ENCODE assay signal across 19 cellular contexts in genomic region chr14:75046275-75046674, GRCh38. TPM values are rescaled to one million over a fixed set of nuclear protein-coding genes. Genes with fewer than 3 reads are reported as not detected.
A peak's percentile ranks its signal among the peaks of the same experiment; 100 is the strongest.
DNase-seq lines count a peak whose midpoint lies in the region; ATAC-seq and TF ChIP-seq lines count a peak whose summit lies in the region.
"Had no signal": no experiment of that assay in that cellular context is flagged by ENCODE, and none has a peak within 500 bp of the region (broad histone marks: within the 10 kb centered on the region; RNA-seq: fewer than 3 reads in every experiment).

No MANE protein-coding gene starts in this region.

- H3K4me1 Mint-ChIP-seq in activated T-cell treated with anti-CD3 and anti-CD28 coated beads, Interleukin-2, amount 50 U/mL, for 72 hours (ENCODE audit: low read depth): peaks cover 66% of the 10 kb centered on the region
- H3K4me1 Mint-ChIP-seq in activated T-helper 17 cell treated with anti-CD3 and anti-CD28 coated beads, Interleukin-2, amount 50 U/mL, for 72 hours: peaks cover 42% of the 10 kb centered on the region

- ATAC-seq in activated T-cell treated with anti-CD3 and anti-CD28 coated beads, Interleukin-2, amount 50 U/mL, for 72 hours (replicated peaks in 1 of 2): no peak
- no peak for ATAC-seq in activated T-helper 17 cell treated with anti-CD3 and anti-CD28 coated beads, Interleukin-2, amount 50 U/mL, for 72 hours (replicated peaks)
- no peak for ATAC-seq in gastrocnemius medialis

- H2AFZ ChIP-seq in hepatocyte: no peak overlapping the region

- TF ChIP-seq POLR2A in esophagus squamous epithelium (IDR thresholded peaks at IDR 0.05) (no peak), gastrocnemius medialis (IDR thresholded peaks at IDR 0.05) (no peak)

- H3K36me3 ChIP-seq in hepatocyte (replicated peaks; ENCODE audit: insufficient read depth, low read depth) (no peaks in the 10 kb centered on the region), esophagus squamous epithelium (peaks cover 0 to 21% (median 0%) of the 10 kb centered on the region in 3 donors), gastrocnemius medialis (peaks cover 0 to 13% of the 10 kb centered on the region in 2 donors)

- peak overlapping the region; percentile 47 for H3K27ac Mint-ChIP-seq in activated T-cell treated with anti-CD3 and anti-CD28 coated beads, Interleukin-2, amount 50 U/mL, for 72 hours
- no peak overlapping the region for H3K27ac Mint-ChIP-seq in activated T-helper 17 cell treated with anti-CD3 and anti-CD28 coated beads, Interleukin-2, amount 50 U/mL, for 72 hours

- H3K27me3 Mint-ChIP-seq in activated T-cell treated with anti-CD3 and anti-CD28 coated beads, Interleukin-2, amount 50 U/mL, for 72 hours (ENCODE audit: low read depth): no peaks in the 10 kb centered on the region
- no peaks in the 10 kb centered on the region for H3K27me3 Mint-ChIP-seq in activated T-helper 17 cell treated with anti-CD3 and anti-CD28 coated beads, Interleukin-2, amount 50 U/mL, for 72 hours
- H3K27me3 Mint-ChIP-seq: CD8-positive, alpha-beta memory T cell had no signal

- peak overlapping the region in 1 of 2 donors; percentile 76 for H3K4me3 Mint-ChIP-seq in activated T-cell treated with anti-CD3 and anti-CD28 coated beads, Interleukin-2, amount 50 U/mL, for 72 hours
- H3K4me3 Mint-ChIP-seq in activated T-helper 17 cell treated with anti-CD3 and anti-CD28 coated beads, Interleukin-2, amount 50 U/mL, for 72 hours: peak overlapping the region; percentile 57

- TF ChIP-seq CTCF in hepatocyte (IDR thresholded peaks at IDR 0.05; ENCODE audit: poor library complexity) (no peak), esophagus squamous epithelium (IDR thresholded peaks at IDR 0.05) (no peak), gastrocnemius medialis (IDR thresholded peaks at IDR 0.05 in 4 of 5, conservative IDR thresholded peaks at IDR 0.05 in 1 of 5) (no peak)

- intact Hi-C loops in cardiac septum (cut with DNase I) (no loop called here), esophagus squamous epithelium (cut with DNase I) (no loop called here), gastrocnemius medialis (cut with DNase I; ENCODE audit: low total_unique reads) (loop anchor here (5.0 kb wide), 1 partner anchor 41 kb away; no protein-coding TSS in a partner anchor)

- no peaks in the 10 kb centered on the region for H3K9me2 ChIP-seq in hepatocyte (replicated peaks; ENCODE audit: insufficient read depth)

- in situ Hi-C loops in gastrocnemius medialis (cut with MboI; ENCODE audit: low sequenced_read_pairs in 4 of 4): no loop called here

- no peaks in the 10 kb centered on the region for H3K9me3 Mint-ChIP-seq in activated T-cell treated with anti-CD3 and anti-CD28 coated beads, Interleukin-2, amount 50 U/mL, for 72 hours
- H3K9me3 Mint-ChIP-seq in activated T-helper 17 cell treated with anti-CD3 and anti-CD28 coated beads, Interleukin-2, amount 50 U/mL, for 72 hours: no peaks in the 10 kb centered on the region
- H3K9me3 Mint-ChIP-seq: CD8-positive, alpha-beta memory T cell had no signal

- H3K4me1 ChIP-seq in hepatocyte (ENCODE audit: insufficient read depth): peaks cover 16% of the 10 kb centered on the region
- H3K4me1 ChIP-seq in esophagus squamous epithelium: peaks cover 0 to 77% (median 22%) of the 10 kb centered on the region in 3 donors
- peaks cover 32 to 55% of the 10 kb centered on the region in 2 donors for H3K4me1 ChIP-seq in gastrocnemius medialis

- H3K27ac ChIP-seq in hepatocyte (peak overlapping the region; percentile 22), esophagus squamous epithelium (no peak overlapping the region), gastrocnemius medialis (no peak overlapping the region)
- H3K27ac ChIP-seq: BLaER1, SJSA1 had no signal

- H3K36me3 Mint-ChIP-seq in activated T-cell treated with anti-CD3 and anti-CD28 coated beads, Interleukin-2, amount 50 U/mL, for 72 hours (ENCODE audit: insufficient read depth in 2 of 2): peaks cover 5% of the 10 kb centered on the region in 2 donors
- peaks cover 82% of the 10 kb centered on the region for H3K36me3 Mint-ChIP-seq in activated T-helper 17 cell treated with anti-CD3 and anti-CD28 coated beads, Interleukin-2, amount 50 U/mL, for 72 hours (ENCODE audit: low read depth)

- no peak for DNase-seq in activated T-cell treated with anti-CD3 and anti-CD28 coated beads, Interleukin-2, amount 50 U/mL, for 72 hours
- no peak for DNase-seq in activated T-cell treated with anti-CD3 and anti-CD28 coated beads, Interleukin-2, amount 50 U/mL, for 48 hours
- DNase-seq in hepatocyte (ENCODE audit: low spot score): no peak
- DNase-seq in stimulated activated CD4-positive, alpha-beta T cell treated with anti-CD3 and anti-CD28 coated beads, Interleukin-4, amount 100 ng/mL, for 24 hours: no peak
- DNase-seq in cardiac septum (ENCODE audit: low spot score): no peak
- DNase-seq in esophagus squamous epithelium (lab: John Stamatoyannopoulos, UW): no peak
- no peak for DNase-seq in gastrocnemius medialis
- DNase-seq: 8988T; CD8-positive, alpha-beta memory T cell; GDM1; GOT3; Kasumi-1; NCI-H1105 treated with DMSO at 0.1 percent for 48 hours; NCI-H1694 treated with DMSO at 0.1 percent for 48 hours; NCI-H2107; NCI-H2227 treated with DMSO at 0.1 percent for 48 hours had no signal

- WGBS in hepatocyte (ENCODE audit: low lambda C conversion rate, missing lambda C conversion rate): 94% methylated on average over 5 of the region's 5 CpGs
- 87 to 95% methylated on average over 5 of the region's 5 CpGs for WGBS in esophagus squamous epithelium, 2 donors

- peaks cover 43% of the 10 kb centered on the region for H3K79me2 ChIP-seq in hepatocyte

- H3K4me2 ChIP-seq in hepatocyte: no peak overlapping the region
- H3K4me2 ChIP-seq: BLaER1 had no signal

- no peaks in the 10 kb centered on the region for H3K9me3 ChIP-seq in hepatocyte (ENCODE audit: low read depth)
- H3K9me3 ChIP-seq in esophagus squamous epithelium: no peaks in the 10 kb centered on the region
- no peaks in the 10 kb centered on the region for H3K9me3 ChIP-seq in gastrocnemius medialis
- H3K9me3 ChIP-seq: BLaER1, SJSA1 had no signal

- no peaks in the 10 kb centered on the region for H3K27me3 ChIP-seq in hepatocyte
- no peaks in the 10 kb centered on the region for H3K27me3 ChIP-seq in esophagus squamous epithelium
- no peaks in the 10 kb centered on the region for H3K27me3 ChIP-seq in gastrocnemius medialis
- H3K27me3 ChIP-seq: SJSA1 had no signal

- no peaks in the 10 kb centered on the region for H4K20me1 ChIP-seq in hepatocyte (ENCODE audit: insufficient read depth, poor library complexity, severe bottlenecking)

- H3K4me3 ChIP-seq in hepatocyte (no peak overlapping the region), esophagus squamous epithelium (no peak overlapping the region), gastrocnemius medialis (no peak overlapping the region)
- H3K4me3 ChIP-seq: BLaER1, SJSA1 had no signal

RNA-seq across cellular contexts. Expression of gene MLH3, which starts 5.0 kb away (rescaled TPM):
- total RNA-seq in activated T-cell treated with anti-CD3 and anti-CD28 coated beads, Interleukin-2, amount 50 U/mL, for 72 hours: 10 to 100 TPM; 16.9 to 19.3 TPM
- total RNA-seq in activated T-helper 17 cell treated with anti-CD3 and anti-CD28 coated beads, Interleukin-2, amount 50 U/mL, for 72 hours: 10 to 100 TPM; 31.4 to 46.7 TPM
- total RNA-seq in hepatocyte (15.6 and 21.3 TPM in 2 replicates), cardiac septum (20.0 TPM), esophagus squamous epithelium (10 to 100 TPM in 3 of 4 donors, 1 to 10 TPM in 1; 8.4 to 39.7 (median 11.0) TPM), gastrocnemius medialis (10 to 100 TPM; 10.4 to 21.7 (median 17.4) TPM)
- 8.5 and 9.9 TPM in 2 replicates for polyA plus RNA-seq in hepatocyte

RNA-seq across cellular contexts. Expression of gene ACYP1, which starts 17.5 kb away (rescaled TPM):
- total RNA-seq in activated T-cell treated with anti-CD3 and anti-CD28 coated beads, Interleukin-2, amount 50 U/mL, for 72 hours: 10 to 100 TPM; 40.5 to 44.9 TPM
- 10 to 100 TPM; 43.4 to 52.8 TPM for total RNA-seq in activated T-helper 17 cell treated with anti-CD3 and anti-CD28 coated beads, Interleukin-2, amount 50 U/mL, for 72 hours
- total RNA-seq in hepatocyte (7.1 and 9.5 TPM in 2 replicates), cardiac septum (12.2 TPM), esophagus squamous epithelium (10 to 100 TPM; 11.0 to 28.0 (median 15.4) TPM), gastrocnemius medialis (10 to 100 TPM; 12.8 to 41.2 (median 22.9) TPM)
- 13.5 and 19.5 TPM in 2 replicates for polyA plus RNA-seq in hepatocyte

RNA-seq across cellular contexts. Expression of gene ZC2HC1C, which starts 23.2 kb away (rescaled TPM):
- 1 to 10 TPM; 1.2 to 3.0 TPM for total RNA-seq in activated T-cell treated with anti-CD3 and anti-CD28 coated beads, Interleukin-2, amount 50 U/mL, for 72 hours
- total RNA-seq in activated T-helper 17 cell treated with anti-CD3 and anti-CD28 coated beads, Interleukin-2, amount 50 U/mL, for 72 hours: 1 to 10 TPM; 2.2 to 3.7 TPM
- total RNA-seq in hepatocyte (1.7 and 14.9 TPM in 2 replicates), cardiac septum (5.2 TPM), esophagus squamous epithelium (1 to 10 TPM in 3 of 4 donors, under 1 TPM in 1; 0.64 to 5.0 (median 2.2) TPM), gastrocnemius medialis (10 to 100 TPM in 1 of 4 donors, 1 to 10 TPM in 3; 5.3 to 13.1 (median 7.3) TPM)
- 1.1 and 3.8 TPM in 2 replicates for polyA plus RNA-seq in hepatocyte

RNA-seq across cellular contexts. Expression of gene EIF2B2, which starts 43.6 kb away (rescaled TPM):
- total RNA-seq in activated T-cell treated with anti-CD3 and anti-CD28 coated beads, Interleukin-2, amount 50 U/mL, for 72 hours: 10 to 100 TPM; 50.3 to 68.5 TPM
- 10 to 100 TPM; 27.4 to 44.3 TPM for total RNA-seq in activated T-helper 17 cell treated with anti-CD3 and anti-CD28 coated beads, Interleukin-2, amount 50 U/mL, for 72 hours
- total RNA-seq in hepatocyte (35.7 and 45.2 TPM in 2 replicates), cardiac septum (36.4 TPM), esophagus squamous epithelium (10 to 100 TPM; 27.8 to 41.0 (median 39.0) TPM), gastrocnemius medialis (10 to 100 TPM; 42.7 to 79.0 (median 69.9) TPM)
- 75.6 and 93.2 TPM in 2 replicates for polyA plus RNA-seq in hepatocyte
